In genomic region chr12:103929051-103929908, GRCh38 we compare ENCODE assay signal across 1 cellular context.
TF ChIP-seq lines count a peak whose summit lies in the region.

No MANE protein-coding gene starts in this region.

TF ChIP-seq in HCT116, 20 proteins besides CTCF, POLR2A, EP300 and RAD21 (continued from another document):
- TF ChIP-seq ZBTB33 (IDR thresholded peaks at IDR 0.05; ENCODE audit: extremely low read depth, insufficient replicate concordance, low read length) (no peak), EZH2phosphoT487 (IDR thresholded peaks at IDR 0.05; ENCODE audit: borderline replicate concordance) (no peak), YY1 (IDR thresholded peaks at IDR 0.05; ENCODE audit: extremely low read depth, insufficient replicate concordance, low read depth, low read length) (no peak), ZFX (IDR thresholded peaks at IDR 0.05) (peak; percentile 84)
TF ChIP-seq in HCT116: peak in this region for 4.
